9 cellular contexts compared by ENCODE assay signal in genomic region chr11:128508785-128509518, GRCh38.
DNase-seq lines count a peak whose midpoint lies in the region; ATAC-seq and TF ChIP-seq lines count a peak whose summit lies in the region.
"Had no signal": no experiment of that assay in that cellular context is flagged by ENCODE, and none has a peak within 500 bp of the region (broad histone marks: within the 10 kb centered on the region; RNA-seq: fewer than 3 reads in every experiment).

No MANE protein-coding gene starts in this region.

- H3K9me3 ChIP-seq in OCI-LY7 (ENCODE audit: low read length) = no peaks in the 10 kb centered on the region

- POLR2A ChIA-PET in OCI-LY7 (lab: Charles Lee) = interaction anchor here (0.8 to 6.2 kb wide), 5 partner anchors 8 to 46 kb away, joined by 3 to 42 read pairs (median 4); no protein-coding TSS in a partner anchor

- peak overlapping the region; percentile 27 for H3K4me3 Mint-ChIP-seq in osteocyte (ENCODE audit: unreplicated experiment)

- intact Hi-C loops in OCI-LY7 (cut with micrococcal nuclease; ENCODE audit: unreplicated experiment) = no loop called here

- no peak overlapping the region for H2AFZ ChIP-seq in OCI-LY7 (ENCODE audit: low read length)

- CTCF ChIA-PET in OCI-LY7 (lab: Charles Lee; ENCODE audit: unreplicated experiment) = no interaction called here

- H3K9me3 Mint-ChIP-seq in osteocyte (ENCODE audit: unreplicated experiment) = no peaks in the 10 kb centered on the region

- no TSS peak for BruUV-seq in OCI-LY7 (replicated peaks; lab: Mats Ljungman, UMichigan)

- peaks cover 100% of the 10 kb centered on the region for H3K79me2 ChIP-seq in OCI-LY7 (ENCODE audit: insufficient read depth, low read depth, low read length)

- H4K20me1 ChIP-seq in OCI-LY7 (ENCODE audit: insufficient read depth, low read length) = peaks cover 65% of the 10 kb centered on the region

- no peaks in the 10 kb centered on the region for H3K27me3 ChIP-seq in GM06990 (replicated peaks; ENCODE audit: control insufficient read depth, insufficient read depth, low read length)

- peaks cover 94% of the 10 kb centered on the region for H3K4me1 ChIP-seq in OCI-LY7 (ENCODE audit: insufficient read depth, low read length, poor library complexity, severe bottlenecking)

- peaks cover 86% of the 10 kb centered on the region for H3K4me1 Mint-ChIP-seq in osteocyte (ENCODE audit: unreplicated experiment)

- DNase-seq in GM06990 (ENCODE audit: extremely low read depth, insufficient read length) = no peak
- DNase-seq in OCI-LY7 (ENCODE audit: low spot score) = no peak
- peak; percentile 80 for DNase-seq in choroid plexus epithelial cell (ENCODE audit: low read depth)
- DNase-seq in osteocyte (ENCODE audit: extremely low spot score, unreplicated experiment) = no peak
- DNase-seq in nucleus accumbens (lab: John Stamatoyannopoulos, UW) = no peak
- DNase-seq in GM13977 (ENCODE audit: low spot score) = no peak
- DNase-seq in KG1 (lab: John Stamatoyannopoulos, UW) = no peak
- DNase-seq: NCI-H446 treated with DMSO at 0.1 percent for 48 hours had no signal

- H3K4me3 ChIP-seq in GM06990 (replicated peaks; ENCODE audit: low read depth, low read length) (peak overlapping the region; percentile 33), OCI-LY7 (ENCODE audit: low read depth, low read length, poor library complexity, severe bottlenecking) (no peak overlapping the region), choroid plexus epithelial cell (ENCODE audit: low read depth, low read length) (no peak overlapping the region)

- H3K9me2 ChIP-seq in OCI-LY7 (ENCODE audit: insufficient read depth, low read length) = no peaks in the 10 kb centered on the region

- H3K27me3 Mint-ChIP-seq in osteocyte (ENCODE audit: unreplicated experiment) = no peaks in the 10 kb centered on the region

- H3K4me2 ChIP-seq in OCI-LY7 (ENCODE audit: low read length) = peak overlapping the region; percentile 7; the same call in 1 of the 2 replicates

- TF ChIP-seq CTCF in GM06990 (IDR thresholded peaks at IDR 0.05; ENCODE audit: insufficient read depth, low read length, poor library complexity, severe bottlenecking) (no peak), OCI-LY7 (conservative IDR thresholded peaks at IDR 0.05; ENCODE audit: low read length) (no peak), choroid plexus epithelial cell (conservative IDR thresholded peaks at IDR 0.05; ENCODE audit: low read depth, low read length) (no peak), osteocyte (IDR thresholded peaks at IDR 0.05) (no peak), GM13977 (IDR thresholded peaks at IDR 0.05; ENCODE audit: extremely low read depth, insufficient read depth, missing control alignments) (no peak)

- peaks cover 23% of the 10 kb centered on the region for H3K36me3 Mint-ChIP-seq in osteocyte (ENCODE audit: unreplicated experiment)

- in situ Hi-C loops in GM13977 (cut with MboI; ENCODE audit: low pct_unique_long_range_greater_than_20kb, low sequenced_read_pairs, unreplicated experiment) = no loop called here

- H3K36me3 ChIP-seq in GM06990 (ENCODE audit: control insufficient read depth, insufficient read depth, low read length) (peaks cover 14% of the 10 kb centered on the region), OCI-LY7 (ENCODE audit: insufficient read depth, low read length) (peaks cover 100% of the 10 kb centered on the region)

- peak overlapping the region; percentile 94 for H3K27ac Mint-ChIP-seq in osteocyte (ENCODE audit: unreplicated experiment)

- no peak for ATAC-seq in GM18517 (IDR thresholded peaks at IDR 0.05; ENCODE audit: unreplicated experiment)

- no peak overlapping the region for H3K27ac ChIP-seq in OCI-LY7 (ENCODE audit: low read depth, low read length, poor library complexity, severe bottlenecking)
